In the genomic region with DNA sequence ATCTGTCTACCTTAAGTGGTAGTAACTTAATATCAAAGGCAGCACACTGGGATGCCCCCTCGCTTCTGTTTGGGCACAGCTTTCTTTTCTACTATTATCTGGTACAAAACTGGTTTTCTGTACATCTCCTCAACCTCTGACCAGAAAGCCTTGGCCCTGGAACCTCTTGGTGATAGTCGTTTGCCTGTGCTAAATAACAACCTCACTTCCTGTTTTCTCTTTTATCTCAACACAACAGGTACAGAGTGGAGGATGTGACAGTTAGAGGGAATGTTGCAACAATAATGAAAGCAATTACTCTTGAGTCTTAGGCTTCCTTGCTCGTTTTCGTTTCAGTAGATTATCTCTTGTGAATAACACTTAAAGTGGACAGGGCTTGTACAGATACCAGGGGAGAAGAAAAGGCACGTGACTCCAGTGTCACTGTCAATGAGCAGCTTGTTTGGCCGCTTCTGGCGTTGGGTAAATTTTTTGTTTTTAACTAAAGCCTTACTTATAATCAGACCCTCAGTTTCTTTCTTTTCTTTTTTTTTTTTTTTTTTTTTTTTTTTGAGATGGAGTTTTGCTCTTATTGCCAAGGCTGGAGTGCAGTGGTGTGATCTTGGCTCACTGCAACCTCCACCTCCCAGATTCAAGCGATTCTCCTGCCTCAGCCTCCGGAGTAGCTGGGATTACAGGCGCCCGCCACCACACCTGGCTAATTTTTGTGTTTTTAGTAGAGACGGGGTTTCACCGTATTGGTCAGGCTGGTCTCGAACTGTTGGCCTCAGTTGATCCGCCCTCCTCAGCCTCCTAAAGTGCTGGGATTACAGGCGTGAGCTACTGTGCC, we compare ENCODE assay signal across 1 cellular context.
TF ChIP-seq lines count a peak whose summit lies in the region.
"Not testable (repeated sequence)": the region's sequence is repeated elsewhere in the genome, so short reads cannot be mapped to it uniquely, and the experiment has no call there.

No MANE protein-coding gene starts in this region.

TF ChIP-seq in K562, 482 proteins besides CTCF, POLR2A, EP300 and RAD21 (continued from another document and continues in another):
- TF ChIP-seq, protein P1, sequence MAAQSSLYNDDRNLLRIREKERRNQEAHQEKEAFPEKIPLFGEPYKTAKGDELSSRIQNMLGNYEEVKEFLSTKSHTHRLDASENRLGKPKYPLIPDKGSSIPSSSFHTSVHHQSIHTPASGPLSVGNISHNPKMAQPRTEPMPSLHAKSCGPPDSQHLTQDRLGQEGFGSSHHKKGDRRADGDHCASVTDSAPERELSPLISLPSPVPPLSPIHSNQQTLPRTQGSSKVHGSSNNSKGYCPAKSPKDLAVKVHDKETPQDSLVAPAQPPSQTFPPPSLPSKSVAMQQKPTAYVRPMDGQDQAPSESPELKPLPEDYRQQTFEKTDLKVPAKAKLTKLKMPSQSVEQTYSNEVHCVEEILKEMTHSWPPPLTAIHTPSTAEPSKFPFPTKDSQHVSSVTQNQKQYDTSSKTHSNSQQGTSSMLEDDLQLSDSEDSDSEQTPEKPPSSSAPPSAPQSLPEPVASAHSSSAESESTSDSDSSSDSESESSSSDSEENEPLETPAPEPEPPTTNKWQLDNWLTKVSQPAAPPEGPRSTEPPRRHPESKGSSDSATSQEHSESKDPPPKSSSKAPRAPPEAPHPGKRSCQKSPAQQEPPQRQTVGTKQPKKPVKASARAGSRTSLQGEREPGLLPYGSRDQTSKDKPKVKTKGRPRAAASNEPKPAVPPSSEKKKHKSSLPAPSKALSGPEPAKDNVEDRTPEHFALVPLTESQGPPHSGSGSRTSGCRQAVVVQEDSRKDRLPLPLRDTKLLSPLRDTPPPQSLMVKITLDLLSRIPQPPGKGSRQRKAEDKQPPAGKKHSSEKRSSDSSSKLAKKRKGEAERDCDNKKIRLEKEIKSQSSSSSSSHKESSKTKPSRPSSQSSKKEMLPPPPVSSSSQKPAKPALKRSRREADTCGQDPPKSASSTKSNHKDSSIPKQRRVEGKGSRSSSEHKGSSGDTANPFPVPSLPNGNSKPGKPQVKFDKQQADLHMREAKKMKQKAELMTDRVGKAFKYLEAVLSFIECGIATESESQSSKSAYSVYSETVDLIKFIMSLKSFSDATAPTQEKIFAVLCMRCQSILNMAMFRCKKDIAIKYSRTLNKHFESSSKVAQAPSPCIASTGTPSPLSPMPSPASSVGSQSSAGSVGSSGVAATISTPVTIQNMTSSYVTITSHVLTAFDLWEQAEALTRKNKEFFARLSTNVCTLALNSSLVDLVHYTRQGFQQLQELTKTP (IDR thresholded peaks at IDR 0.05; ENCODE audit: low read depth in 1 of 2, partially characterized antibody in 2 of 2) = peak; percentile 78 to 93
- TF ChIP-seq, protein P2, sequence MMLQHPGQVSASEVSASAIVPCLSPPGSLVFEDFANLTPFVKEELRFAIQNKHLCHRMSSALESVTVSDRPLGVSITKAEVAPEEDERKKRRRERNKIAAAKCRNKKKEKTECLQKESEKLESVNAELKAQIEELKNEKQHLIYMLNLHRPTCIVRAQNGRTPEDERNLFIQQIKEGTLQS (IDR thresholded peaks at IDR 0.05) = peak; percentile 88
- TF ChIP-seq, protein P2 (CRISPR knock-in tag; conservative IDR thresholded peaks at IDR 0.05) = peak; percentile 84; the same call in 1 of the 2 replicates
- TF ChIP-seq, protein P3, sequence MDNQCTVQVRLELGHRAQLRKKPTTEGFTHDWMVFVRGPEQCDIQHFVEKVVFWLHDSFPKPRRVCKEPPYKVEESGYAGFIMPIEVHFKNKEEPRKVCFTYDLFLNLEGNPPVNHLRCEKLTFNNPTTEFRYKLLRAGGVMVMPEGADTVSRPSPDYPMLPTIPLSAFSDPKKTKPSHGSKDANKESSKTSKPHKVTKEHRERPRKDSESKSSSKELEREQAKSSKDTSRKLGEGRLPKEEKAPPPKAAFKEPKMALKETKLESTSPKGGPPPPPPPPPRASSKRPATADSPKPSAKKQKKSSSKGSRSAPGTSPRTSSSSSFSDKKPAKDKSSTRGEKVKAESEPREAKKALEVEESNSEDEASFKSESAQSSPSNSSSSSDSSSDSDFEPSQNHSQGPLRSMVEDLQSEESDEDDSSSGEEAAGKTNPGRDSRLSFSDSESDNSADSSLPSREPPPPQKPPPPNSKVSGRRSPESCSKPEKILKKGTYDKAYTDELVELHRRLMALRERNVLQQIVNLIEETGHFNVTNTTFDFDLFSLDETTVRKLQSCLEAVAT (IDR thresholded peaks at IDR 0.05) = peak in 1 of 2 experiments; percentile 24; a peak in 2 of 4 replicates
- peak; percentile 90 for TF ChIP-seq L3MBTL2 (IDR thresholded peaks at IDR 0.05)
- peak; percentile 91 for TF ChIP-seq KLF16 (IDR thresholded peaks at IDR 0.05)
- peak; percentile 89 for TF ChIP-seq DACH1 (IDR thresholded peaks at IDR 0.05; ENCODE audit: partially characterized antibody)
- TF ChIP-seq RNF2 (IDR thresholded peaks at IDR 0.05) = peak; percentile 100
- TF ChIP-seq MTA2 (IDR thresholded peaks at IDR 0.05; ENCODE audit: low read depth) = peak; percentile 91
- TF ChIP-seq, protein P4, sequence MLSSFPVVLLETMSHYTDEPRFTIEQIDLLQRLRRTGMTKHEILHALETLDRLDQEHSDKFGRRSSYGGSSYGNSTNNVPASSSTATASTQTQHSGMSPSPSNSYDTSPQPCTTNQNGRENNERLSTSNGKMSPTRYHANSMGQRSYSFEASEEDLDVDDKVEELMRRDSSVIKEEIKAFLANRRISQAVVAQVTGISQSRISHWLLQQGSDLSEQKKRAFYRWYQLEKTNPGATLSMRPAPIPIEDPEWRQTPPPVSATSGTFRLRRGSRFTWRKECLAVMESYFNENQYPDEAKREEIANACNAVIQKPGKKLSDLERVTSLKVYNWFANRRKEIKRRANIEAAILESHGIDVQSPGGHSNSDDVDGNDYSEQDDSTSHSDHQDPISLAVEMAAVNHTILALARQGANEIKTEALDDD (IDR thresholded peaks at IDR 0.05) = peak; percentile 93
- TF ChIP-seq JUN (IDR thresholded peaks at IDR 0.05; ENCODE audit: borderline replicate concordance, low read depth, low read length) = peak; percentile 55; the same call in 1 of the 2 replicates
- not testable (repeated sequence) for TF ChIP-seq JUN (CRISPR knock-in tag; IDR thresholded peaks at IDR 0.05; ENCODE audit: borderline replicate concordance)
- TF ChIP-seq, protein P5, sequence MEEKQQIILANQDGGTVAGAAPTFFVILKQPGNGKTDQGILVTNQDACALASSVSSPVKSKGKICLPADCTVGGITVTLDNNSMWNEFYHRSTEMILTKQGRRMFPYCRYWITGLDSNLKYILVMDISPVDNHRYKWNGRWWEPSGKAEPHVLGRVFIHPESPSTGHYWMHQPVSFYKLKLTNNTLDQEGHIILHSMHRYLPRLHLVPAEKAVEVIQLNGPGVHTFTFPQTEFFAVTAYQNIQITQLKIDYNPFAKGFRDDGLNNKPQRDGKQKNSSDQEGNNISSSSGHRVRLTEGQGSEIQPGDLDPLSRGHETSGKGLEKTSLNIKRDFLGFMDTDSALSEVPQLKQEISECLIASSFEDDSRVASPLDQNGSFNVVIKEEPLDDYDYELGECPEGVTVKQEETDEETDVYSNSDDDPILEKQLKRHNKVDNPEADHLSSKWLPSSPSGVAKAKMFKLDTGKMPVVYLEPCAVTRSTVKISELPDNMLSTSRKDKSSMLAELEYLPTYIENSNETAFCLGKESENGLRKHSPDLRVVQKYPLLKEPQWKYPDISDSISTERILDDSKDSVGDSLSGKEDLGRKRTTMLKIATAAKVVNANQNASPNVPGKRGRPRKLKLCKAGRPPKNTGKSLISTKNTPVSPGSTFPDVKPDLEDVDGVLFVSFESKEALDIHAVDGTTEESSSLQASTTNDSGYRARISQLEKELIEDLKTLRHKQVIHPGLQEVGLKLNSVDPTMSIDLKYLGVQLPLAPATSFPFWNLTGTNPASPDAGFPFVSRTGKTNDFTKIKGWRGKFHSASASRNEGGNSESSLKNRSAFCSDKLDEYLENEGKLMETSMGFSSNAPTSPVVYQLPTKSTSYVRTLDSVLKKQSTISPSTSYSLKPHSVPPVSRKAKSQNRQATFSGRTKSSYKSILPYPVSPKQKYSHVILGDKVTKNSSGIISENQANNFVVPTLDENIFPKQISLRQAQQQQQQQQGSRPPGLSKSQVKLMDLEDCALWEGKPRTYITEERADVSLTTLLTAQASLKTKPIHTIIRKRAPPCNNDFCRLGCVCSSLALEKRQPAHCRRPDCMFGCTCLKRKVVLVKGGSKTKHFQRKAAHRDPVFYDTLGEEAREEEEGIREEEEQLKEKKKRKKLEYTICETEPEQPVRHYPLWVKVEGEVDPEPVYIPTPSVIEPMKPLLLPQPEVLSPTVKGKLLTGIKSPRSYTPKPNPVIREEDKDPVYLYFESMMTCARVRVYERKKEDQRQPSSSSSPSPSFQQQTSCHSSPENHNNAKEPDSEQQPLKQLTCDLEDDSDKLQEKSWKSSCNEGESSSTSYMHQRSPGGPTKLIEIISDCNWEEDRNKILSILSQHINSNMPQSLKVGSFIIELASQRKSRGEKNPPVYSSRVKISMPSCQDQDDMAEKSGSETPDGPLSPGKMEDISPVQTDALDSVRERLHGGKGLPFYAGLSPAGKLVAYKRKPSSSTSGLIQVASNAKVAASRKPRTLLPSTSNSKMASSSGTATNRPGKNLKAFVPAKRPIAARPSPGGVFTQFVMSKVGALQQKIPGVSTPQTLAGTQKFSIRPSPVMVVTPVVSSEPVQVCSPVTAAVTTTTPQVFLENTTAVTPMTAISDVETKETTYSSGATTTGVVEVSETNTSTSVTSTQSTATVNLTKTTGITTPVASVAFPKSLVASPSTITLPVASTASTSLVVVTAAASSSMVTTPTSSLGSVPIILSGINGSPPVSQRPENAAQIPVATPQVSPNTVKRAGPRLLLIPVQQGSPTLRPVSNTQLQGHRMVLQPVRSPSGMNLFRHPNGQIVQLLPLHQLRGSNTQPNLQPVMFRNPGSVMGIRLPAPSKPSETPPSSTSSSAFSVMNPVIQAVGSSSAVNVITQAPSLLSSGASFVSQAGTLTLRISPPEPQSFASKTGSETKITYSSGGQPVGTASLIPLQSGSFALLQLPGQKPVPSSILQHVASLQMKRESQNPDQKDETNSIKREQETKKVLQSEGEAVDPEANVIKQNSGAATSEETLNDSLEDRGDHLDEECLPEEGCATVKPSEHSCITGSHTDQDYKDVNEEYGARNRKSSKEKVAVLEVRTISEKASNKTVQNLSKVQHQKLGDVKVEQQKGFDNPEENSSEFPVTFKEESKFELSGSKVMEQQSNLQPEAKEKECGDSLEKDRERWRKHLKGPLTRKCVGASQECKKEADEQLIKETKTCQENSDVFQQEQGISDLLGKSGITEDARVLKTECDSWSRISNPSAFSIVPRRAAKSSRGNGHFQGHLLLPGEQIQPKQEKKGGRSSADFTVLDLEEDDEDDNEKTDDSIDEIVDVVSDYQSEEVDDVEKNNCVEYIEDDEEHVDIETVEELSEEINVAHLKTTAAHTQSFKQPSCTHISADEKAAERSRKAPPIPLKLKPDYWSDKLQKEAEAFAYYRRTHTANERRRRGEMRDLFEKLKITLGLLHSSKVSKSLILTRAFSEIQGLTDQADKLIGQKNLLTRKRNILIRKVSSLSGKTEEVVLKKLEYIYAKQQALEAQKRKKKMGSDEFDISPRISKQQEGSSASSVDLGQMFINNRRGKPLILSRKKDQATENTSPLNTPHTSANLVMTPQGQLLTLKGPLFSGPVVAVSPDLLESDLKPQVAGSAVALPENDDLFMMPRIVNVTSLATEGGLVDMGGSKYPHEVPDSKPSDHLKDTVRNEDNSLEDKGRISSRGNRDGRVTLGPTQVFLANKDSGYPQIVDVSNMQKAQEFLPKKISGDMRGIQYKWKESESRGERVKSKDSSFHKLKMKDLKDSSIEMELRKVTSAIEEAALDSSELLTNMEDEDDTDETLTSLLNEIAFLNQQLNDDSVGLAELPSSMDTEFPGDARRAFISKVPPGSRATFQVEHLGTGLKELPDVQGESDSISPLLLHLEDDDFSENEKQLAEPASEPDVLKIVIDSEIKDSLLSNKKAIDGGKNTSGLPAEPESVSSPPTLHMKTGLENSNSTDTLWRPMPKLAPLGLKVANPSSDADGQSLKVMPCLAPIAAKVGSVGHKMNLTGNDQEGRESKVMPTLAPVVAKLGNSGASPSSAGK (IDR thresholded peaks at IDR 0.05) = peak; percentile 79
- peak; percentile 85 to 89 for TF ChIP-seq KDM1A (IDR thresholded peaks at IDR 0.05)
- TF ChIP-seq NCOA6 (IDR thresholded peaks at IDR 0.05) = peak; percentile 25; the same call in 1 of the 2 replicates
- TF ChIP-seq HDAC1 (IDR thresholded peaks at IDR 0.05) = peak in 1 of 2 experiments; percentile 14; a peak in 1 of 4 replicates
- peak in 1 of 2 experiments; percentile 90; a peak in 2 of 4 replicates for TF ChIP-seq TBL1XR1 (IDR thresholded peaks at IDR 0.05; ENCODE audit: low read length in 2 of 2)
- TF ChIP-seq TRIM24 (IDR thresholded peaks at IDR 0.05) = peak; percentile 100
- peak; percentile 88 for TF ChIP-seq POLR2AphosphoS5 (IDR thresholded peaks at IDR 0.05; ENCODE audit: control insufficient read depth, insufficient read depth, low read depth, low read length)
- peak; percentile 75; the same call in 1 of the 2 replicates for TF ChIP-seq CREB1 (IDR thresholded peaks at IDR 0.05)
- TF ChIP-seq CREB1 (CRISPR knock-in tag; IDR thresholded peaks at IDR 0.05) = peak; percentile 18; the same call in 1 of the 2 replicates
- peak in 1 of 2 experiments; percentile 76; a peak in 1 of 3 replicates for TF ChIP-seq CBX3 (IDR thresholded peaks at IDR 0.05; ENCODE audit: borderline replicate concordance in 1 of 2, low read length in 2 of 2)
- peak; percentile 74 for TF ChIP-seq GABPA (tag; conservative IDR thresholded peaks at IDR 0.05; ENCODE audit: low read depth)
- 0 out of 2 replicates have a peak, but pooled peaks have one; percentile 37 for TF ChIP-seq HLTF (IDR thresholded peaks at IDR 0.05)
- TF ChIP-seq TAL1 (IDR thresholded peaks at IDR 0.05) = peak; percentile 96
- TF ChIP-seq NFE2 (IDR thresholded peaks at IDR 0.05; ENCODE audit: low read depth) = peak; percentile 82
- peak; percentile 96 for TF ChIP-seq CBFA2T2 (conservative IDR thresholded peaks at IDR 0.05)
- peak; percentile 95 for TF ChIP-seq SPI1 (IDR thresholded peaks at IDR 0.05; ENCODE audit: borderline replicate concordance, low read depth, low read length)
- peak; percentile 79; the same call in 1 of the 2 replicates for TF ChIP-seq LARP7 (IDR thresholded peaks at IDR 0.05)
- TF ChIP-seq NCOA1 (IDR thresholded peaks at IDR 0.05; ENCODE audit: low read depth) = peak; percentile 96
- TF ChIP-seq MEF2A (IDR thresholded peaks at IDR 0.05; ENCODE audit: control insufficient read depth, low read depth, low read length) = peak; percentile 46
- 0 out of 2 replicates have a peak, but pooled peaks have one; percentile 23 for TF ChIP-seq MAFF (IDR thresholded peaks at IDR 0.05; ENCODE audit: low read length)
- peak; percentile 35; the same call in 1 of the 2 replicates for TF ChIP-seq NFRKB (IDR thresholded peaks at IDR 0.05; ENCODE audit: low read depth)
- peak; percentile 96 for TF ChIP-seq NCOR1 (IDR thresholded peaks at IDR 0.05)
- peak; percentile 84; the same call in 1 of the 2 replicates for TF ChIP-seq SMARCC2 (IDR thresholded peaks at IDR 0.05; ENCODE audit: low read depth)
- peak; percentile 70 for TF ChIP-seq TAF9B (IDR thresholded peaks at IDR 0.05; ENCODE audit: partially characterized antibody)
- peak; percentile 78; the same call in 1 of the 2 replicates for TF ChIP-seq CTBP1 (IDR thresholded peaks at IDR 0.05; ENCODE audit: borderline replicate concordance)
- peak; percentile 98 for TF ChIP-seq ETV1 (tag; conservative IDR thresholded peaks at IDR 0.05; ENCODE audit: low read depth)
- peak; percentile 97 for TF ChIP-seq BHLHE40 (IDR thresholded peaks at IDR 0.05; ENCODE audit: low read length)
- peak; percentile 93 to 97 for TF ChIP-seq ARNT (IDR thresholded peaks at IDR 0.05)
- TF ChIP-seq PML (IDR thresholded peaks at IDR 0.05; ENCODE audit: low read length) = peak; percentile 97
- TF ChIP-seq MEF2D (tag; conservative IDR thresholded peaks at IDR 0.05; ENCODE audit: low read depth) = 0 out of 2 replicates have a peak, but pooled peaks have one; percentile 78
- TF ChIP-seq ZBED1 (IDR thresholded peaks at IDR 0.05) = 0 out of 2 replicates have a peak, but pooled peaks have one; percentile 75
